ENCODE assay signal across 19 cellular contexts in the genomic region with DNA sequence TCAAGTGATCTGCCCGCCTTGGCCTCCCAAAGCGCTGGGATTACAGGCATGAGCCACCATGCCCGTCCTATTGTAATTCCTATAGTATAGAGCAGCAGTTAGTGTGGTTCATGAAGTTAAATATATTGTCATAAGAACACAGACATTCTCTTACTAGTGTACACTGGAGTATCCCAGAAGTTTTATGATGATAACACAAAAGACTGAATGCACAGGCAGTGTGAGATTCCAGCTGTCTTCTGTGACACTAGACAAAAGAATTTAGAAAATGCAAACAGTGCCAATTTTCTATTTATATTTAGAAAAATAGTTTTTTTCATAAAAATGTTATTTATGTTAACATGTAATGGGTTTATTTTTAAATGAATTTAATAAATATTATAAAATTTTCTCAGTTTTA. TPM values are rescaled to one million over a fixed set of nuclear protein-coding genes. Genes with fewer than 3 reads are reported as not detected.
DNase-seq lines count a peak whose midpoint lies in the region; ATAC-seq and TF ChIP-seq lines count a peak whose summit lies in the region.
"Had no signal": no experiment of that assay in that cellular context is flagged by ENCODE, and none has a peak within 500 bp of the region (broad histone marks: within the 10 kb centered on the region; RNA-seq: fewer than 3 reads in every experiment).

No MANE protein-coding gene starts in this region.

- peaks cover 4% of the 10 kb centered on the region for H3K4me1 ChIP-seq in skeletal muscle satellite cell (ENCODE audit: control insufficient read depth, insufficient read depth, low read length)

- peaks cover 6% of the 10 kb centered on the region for H3K36me3 ChIP-seq in brain microvascular endothelial cell (replicated peaks)
- H3K36me3 ChIP-seq in skeletal muscle satellite cell (ENCODE audit: insufficient read depth, low read length), result peaks cover 9% of the 10 kb centered on the region

- H3K4me3 Mint-ChIP-seq in activated T-cell treated with anti-CD3 and anti-CD28 coated beads, Interleukin-2, amount 50 U/mL, for 24 hours, result no peak overlapping the region
- H3K4me3 Mint-ChIP-seq: B cell; CD4-positive, CD25-positive, alpha-beta regulatory T cell had no signal

- DNase-seq in EL (peak; percentile 37), brain microvascular endothelial cell (peak; percentile 9), foreskin fibroblast (peak; percentile 7 to 11), SIG-M5 treated with dmso at 0.1 percent for 504 hours (lab: John Stamatoyannopoulos, UW; ENCODE audit: unreplicated experiment) (no peak)
- DNase-seq in activated T-cell treated with anti-CD3 and anti-CD28 coated beads, Interleukin-2, amount 50 U/mL, for 24 hours, result no peak
- DNase-seq: CD4-positive, CD25-positive, alpha-beta regulatory T cell; GOT3; KBM-7; NCI-H1417 treated with DMSO at 0.1 percent for 48 hours; NCI-H2029 treated with DMSO at 0.1 percent for 48 hours; NCI-H510A; NCI-H82; PC-3 had no signal

- ATAC-seq in HG02870 (IDR thresholded peaks at IDR 0.05; ENCODE audit: unreplicated experiment), result no peak
- ATAC-seq: PC-3 had no signal

- no peaks in the 10 kb centered on the region for H3K4me1 Mint-ChIP-seq in activated T-cell treated with anti-CD3 and anti-CD28 coated beads, Interleukin-2, amount 50 U/mL, for 24 hours (ENCODE audit: low read depth)
- H3K4me1 Mint-ChIP-seq: B cell had no signal

- H3K27ac ChIP-seq in brain microvascular endothelial cell, result no peak overlapping the region
- H3K27ac ChIP-seq: RWPE1 had no signal

- H3K9ac ChIP-seq in skeletal muscle satellite cell (ENCODE audit: low read depth, low read length), result peak overlapping the region; percentile 16

- no peaks in the 10 kb centered on the region for H3K9me3 ChIP-seq in skeletal muscle satellite cell (replicated peaks; ENCODE audit: low read length)

- no peak overlapping the region for H3K4me2 ChIP-seq in skeletal muscle satellite cell (ENCODE audit: low read length)

- no peaks in the 10 kb centered on the region for H3K27me3 ChIP-seq in brain microvascular endothelial cell (replicated peaks)
- H3K27me3 ChIP-seq in skeletal muscle satellite cell (ENCODE audit: control insufficient read depth, insufficient read depth, low read length), result no peaks in the 10 kb centered on the region

- H3K4me3 ChIP-seq in brain microvascular endothelial cell (ENCODE audit: low read depth, low read length) (no peak overlapping the region), foreskin fibroblast (ENCODE audit: low read depth in 1 of 2, low read length in 2 of 2) (no peak overlapping the region), skeletal muscle satellite cell (ENCODE audit: low read length) (no peak overlapping the region)

- H3K36me3 Mint-ChIP-seq in activated T-cell treated with anti-CD3 and anti-CD28 coated beads, Interleukin-2, amount 50 U/mL, for 24 hours (ENCODE audit: low read depth), result peaks cover 66% of the 10 kb centered on the region

- H3K27me3 Mint-ChIP-seq in activated T-cell treated with anti-CD3 and anti-CD28 coated beads, Interleukin-2, amount 50 U/mL, for 24 hours, result no peaks in the 10 kb centered on the region
- H3K27me3 Mint-ChIP-seq: B cell; CD4-positive, CD25-positive, alpha-beta regulatory T cell had no signal

- H3K27ac Mint-ChIP-seq in activated T-cell treated with anti-CD3 and anti-CD28 coated beads, Interleukin-2, amount 50 U/mL, for 24 hours, result no peak overlapping the region
- H3K27ac Mint-ChIP-seq: B cell had no signal

- TF ChIP-seq CTCF in brain microvascular endothelial cell (IDR thresholded peaks at IDR 0.05; ENCODE audit: low read depth, low read length, missing control alignments) (no peak), foreskin fibroblast (IDR thresholded peaks at IDR 0.05; ENCODE audit: low read depth, low read length) (no peak)

- in situ Hi-C loops in brain microvascular endothelial cell (cut with HindIII; ENCODE audit: low pct_ligation_motif_present, low sequenced_read_pairs), result no loop called here

- no peaks in the 10 kb centered on the region for H3K9me3 Mint-ChIP-seq in activated T-cell treated with anti-CD3 and anti-CD28 coated beads, Interleukin-2, amount 50 U/mL, for 24 hours
- H3K9me3 Mint-ChIP-seq: CD4-positive, CD25-positive, alpha-beta regulatory T cell had no signal

RNA-seq across cellular contexts. Expression of a gene that starts 39.4 kb away (rescaled TPM):
- 47.1 and 54.4 TPM in 2 replicates for total RNA-seq in skeletal muscle satellite cell (2012; rRNA removed)

RNA-seq across cellular contexts. Expression of a gene that starts 49.9 kb away (rescaled TPM):
- total RNA-seq in skeletal muscle satellite cell (2012; rRNA removed), result 0.25 TPM in 1 of 2 replicates, not detected in the other
- total RNA-seq: A673; B cell; CD4-positive, CD25-positive, alpha-beta regulatory T cell; PC-3; SK-MEL-5 had no signal

RNA-seq across cellular contexts. Expression of a gene that starts 54.8 kb away (rescaled TPM):
- 15.7 TPM in 2 replicates for total RNA-seq in skeletal muscle satellite cell (2012; rRNA removed)

RNA-seq across cellular contexts. Expression of a gene that starts 55.3 kb away (rescaled TPM):
- 125 and 147 TPM in 2 replicates for total RNA-seq in skeletal muscle satellite cell (2012; rRNA removed)

Comparison
In these comparisons a context has a peak if more than half of its experiments do, and no peak if none do; other contexts are left out.
1. DNase-seq: peak in EL (single experiment), brain microvascular endothelial cell (single experiment) and foreskin fibroblast (2 of 2); none in SIG-M5 treated with dmso at 0.1 percent for 504 hours (single experiment) and activated T-cell treated with anti-CD3 and anti-CD28 coated beads, Interleukin-2, amount 50 U/mL, for 24 hours (single experiment).